ENCODE assay signal across 1 cellular context in genomic region chr3:141875374-141875892, GRCh38.
TF ChIP-seq lines count a peak whose summit lies in the region.

No MANE protein-coding gene starts in this region.

TF ChIP-seq in GM23338, 12 proteins besides CTCF, POLR2A, EP300 and RAD21:
- TF ChIP-seq, protein P1, sequence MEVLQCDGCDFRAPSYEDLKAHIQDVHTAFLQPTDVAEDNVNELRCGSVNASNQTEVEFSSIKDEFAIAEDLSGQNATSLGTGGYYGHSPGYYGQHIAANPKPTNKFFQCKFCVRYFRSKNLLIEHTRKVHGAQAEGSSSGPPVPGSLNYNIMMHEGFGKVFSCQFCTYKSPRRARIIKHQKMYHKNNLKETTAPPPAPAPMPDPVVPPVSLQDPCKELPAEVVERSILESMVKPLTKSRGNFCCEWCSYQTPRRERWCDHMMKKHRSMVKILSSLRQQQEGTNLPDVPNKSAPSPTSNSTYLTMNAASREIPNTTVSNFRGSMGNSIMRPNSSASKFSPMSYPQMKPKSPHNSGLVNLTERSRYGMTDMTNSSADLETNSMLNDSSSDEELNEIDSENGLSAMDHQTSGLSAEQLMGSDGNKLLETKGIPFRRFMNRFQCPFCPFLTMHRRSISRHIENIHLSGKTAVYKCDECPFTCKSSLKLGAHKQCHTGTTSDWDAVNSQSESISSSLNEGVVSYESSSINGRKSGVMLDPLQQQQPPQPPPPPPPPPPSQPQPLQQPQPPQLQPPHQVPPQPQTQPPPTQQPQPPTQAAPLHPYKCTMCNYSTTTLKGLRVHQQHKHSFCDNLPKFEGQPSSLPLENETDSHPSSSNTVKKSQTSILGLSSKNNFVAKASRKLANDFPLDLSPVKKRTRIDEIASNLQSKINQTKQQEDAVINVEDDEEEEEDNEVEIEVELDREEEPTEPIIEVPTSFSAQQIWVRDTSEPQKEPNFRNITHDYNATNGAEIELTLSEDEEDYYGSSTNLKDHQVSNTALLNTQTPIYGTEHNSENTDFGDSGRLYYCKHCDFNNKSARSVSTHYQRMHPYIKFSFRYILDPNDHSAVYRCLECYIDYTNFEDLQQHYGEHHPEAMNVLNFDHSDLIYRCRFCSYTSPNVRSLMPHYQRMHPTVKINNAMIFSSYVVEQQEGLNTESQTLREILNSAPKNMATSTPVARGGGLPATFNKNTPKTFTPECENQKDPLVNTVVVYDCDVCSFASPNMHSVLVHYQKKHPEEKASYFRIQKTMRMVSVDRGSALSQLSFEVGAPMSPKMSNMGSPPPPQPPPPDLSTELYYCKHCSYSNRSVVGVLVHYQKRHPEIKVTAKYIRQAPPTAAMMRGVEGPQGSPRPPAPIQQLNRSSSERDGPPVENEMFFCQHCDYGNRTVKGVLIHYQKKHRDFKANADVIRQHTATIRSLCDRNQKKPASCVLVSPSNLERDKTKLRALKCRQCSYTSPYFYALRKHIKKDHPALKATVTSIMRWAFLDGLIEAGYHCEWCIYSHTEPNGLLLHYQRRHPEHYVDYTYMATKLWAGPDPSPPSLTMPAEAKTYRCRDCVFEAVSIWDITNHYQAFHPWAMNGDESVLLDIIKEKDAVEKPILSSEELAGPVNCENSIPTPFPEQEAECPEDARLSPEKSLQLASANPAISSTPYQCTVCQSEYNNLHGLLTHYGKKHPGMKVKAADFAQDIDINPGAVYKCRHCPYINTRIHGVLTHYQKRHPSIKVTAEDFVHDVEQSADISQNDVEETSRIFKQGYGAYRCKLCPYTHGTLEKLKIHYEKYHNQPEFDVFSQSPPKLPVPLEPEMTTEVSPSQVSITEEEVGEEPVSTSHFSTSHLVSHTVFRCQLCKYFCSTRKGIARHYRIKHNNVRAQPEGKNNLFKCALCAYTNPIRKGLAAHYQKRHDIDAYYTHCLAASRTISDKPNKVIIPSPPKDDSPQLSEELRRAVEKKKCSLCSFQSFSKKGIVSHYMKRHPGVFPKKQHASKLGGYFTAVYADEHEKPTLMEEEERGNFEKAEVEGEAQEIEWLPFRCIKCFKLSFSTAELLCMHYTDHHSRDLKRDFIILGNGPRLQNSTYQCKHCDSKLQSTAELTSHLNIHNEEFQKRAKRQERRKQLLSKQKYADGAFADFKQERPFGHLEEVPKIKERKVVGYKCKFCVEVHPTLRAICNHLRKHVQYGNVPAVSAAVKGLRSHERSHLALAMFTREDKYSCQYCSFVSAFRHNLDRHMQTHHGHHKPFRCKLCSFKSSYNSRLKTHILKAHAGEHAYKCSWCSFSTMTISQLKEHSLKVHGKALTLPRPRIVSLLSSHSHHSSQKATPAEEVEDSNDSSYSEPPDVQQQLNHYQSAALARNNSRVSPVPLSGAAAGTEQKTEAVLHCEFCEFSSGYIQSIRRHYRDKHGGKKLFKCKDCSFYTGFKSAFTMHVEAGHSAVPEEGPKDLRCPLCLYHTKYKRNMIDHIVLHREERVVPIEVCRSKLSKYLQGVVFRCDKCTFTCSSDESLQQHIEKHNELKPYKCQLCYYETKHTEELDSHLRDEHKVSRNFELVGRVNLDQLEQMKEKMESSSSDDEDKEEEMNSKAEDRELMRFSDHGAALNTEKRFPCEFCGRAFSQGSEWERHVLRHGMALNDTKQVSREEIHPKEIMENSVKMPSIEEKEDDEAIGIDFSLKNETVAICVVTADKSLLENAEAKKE (CRISPR knock-in tag; IDR thresholded peaks at IDR 0.05) = no peak
- TF ChIP-seq NANOG (IDR thresholded peaks at IDR 0.05; ENCODE audit: borderline replicate concordance) = no peak
- TF ChIP-seq REST (IDR thresholded peaks at IDR 0.05; ENCODE audit: unreplicated experiment) = no peak
- TF ChIP-seq POLR2AphosphoS5 (IDR thresholded peaks at IDR 0.05; ENCODE audit: low read depth) = 0 out of 2 replicates have a peak, but pooled peaks have one; percentile 13
- TF ChIP-seq ETS1 (IDR thresholded peaks at IDR 0.05) = no peak
- TF ChIP-seq EZH2phosphoT487 (IDR thresholded peaks at IDR 0.05; ENCODE audit: unreplicated experiment) = no peak
- no peak for TF ChIP-seq STAT1 (IDR thresholded peaks at IDR 0.05; ENCODE audit: unreplicated experiment)
